10 cellular contexts compared by ENCODE assay signal in genomic region chr11:71233896-71234852, GRCh38. TPM values are rescaled to one million over a fixed set of nuclear protein-coding genes. Genes with fewer than 3 reads are reported as not detected.
DNase-seq lines count a peak whose midpoint lies in the region; ATAC-seq and TF ChIP-seq lines count a peak whose summit lies in the region.
"Not testable (repeated sequence)": the region's sequence is repeated elsewhere in the genome, so short reads cannot be mapped to it uniquely, and the experiment has no call there.
"Had no signal": no experiment of that assay in that cellular context is flagged by ENCODE, and none has a peak within 500 bp of the region (broad histone marks: within the 10 kb centered on the region; RNA-seq: fewer than 3 reads in every experiment).

No MANE protein-coding gene starts in this region.

- H3K4ac ChIP-seq in mesenchymal stem cell (ENCODE audit: low read depth in 1 of 2, low read length in 2 of 2): not testable (repeated sequence)

- H3K18ac ChIP-seq in mesenchymal stem cell (ENCODE audit: low read depth in 1 of 2, low read length in 2 of 2): not testable (repeated sequence)

- not testable (repeated sequence) for H3K23ac ChIP-seq in mesenchymal stem cell (ENCODE audit: low read length in 2 of 2)

- H3K27ac Mint-ChIP-seq in Caco-2 (ENCODE audit: unreplicated experiment) (peak overlapping the region; percentile 76), WTC11 (peak overlapping the region; percentile 81)

- not testable (repeated sequence) for H4K8ac ChIP-seq in mesenchymal stem cell (ENCODE audit: low read length)

- H2AK5ac ChIP-seq in mesenchymal stem cell (ENCODE audit: low read length, severe bottlenecking): not testable (repeated sequence)

- POLR2A ChIA-PET in Caco-2 (lab: Charles Lee); HEK293 (lab: Yijun Ruan, JAX); WTC11 (lab: Charles Lee): not testable (repeated sequence)

- not testable (repeated sequence) for H2BK15ac ChIP-seq in mesenchymal stem cell (ENCODE audit: low read depth, poor library complexity, severe bottlenecking)

- not testable (repeated sequence) for TF ChIP-seq CTCF in Caco-2 (IDR thresholded peaks at IDR 0.05; ENCODE audit: insufficient read depth in 1 of 2, low read depth in 1 of 2, low read length in 1 of 2, severe bottlenecking in 1 of 2, unreplicated experiment in 1 of 2); HEK293 (tag by site-specific recombination; IDR thresholded peaks at IDR 0.05); WTC11 (IDR thresholded peaks at IDR 0.05); upper lobe of left lung (IDR thresholded peaks at IDR 0.05)

- H4K91ac ChIP-seq in mesenchymal stem cell (ENCODE audit: low read length): not testable (repeated sequence)

- peaks cover 12% of the 10 kb centered on the region for H3K79me1 ChIP-seq in mesenchymal stem cell (replicated peaks; ENCODE audit: low read length, poor library complexity, severe bottlenecking)

- not testable (repeated sequence) for H3K4me2 ChIP-seq in mesenchymal stem cell (ENCODE audit: low read length, poor library complexity, severe bottlenecking)

- not testable (repeated sequence) for TF ChIP-seq EP300 in upper lobe of left lung (IDR thresholded peaks at IDR 0.05)

- not testable (repeated sequence) for H3K9me3 Mint-ChIP-seq in Caco-2 (ENCODE audit: unreplicated experiment); WTC11

- TF ChIP-seq POLR2A in upper lobe of left lung (IDR thresholded peaks at IDR 0.05): not testable (repeated sequence)

- 82% methylated on average over 19 of the region's 22 CpGs for WGBS in mesenchymal stem cell
- 85 to 86% methylated on average over 21 to 22 of the region's 22 CpGs for WGBS in upper lobe of left lung, 2 donors

- not testable (repeated sequence) for H3K14ac ChIP-seq in mesenchymal stem cell (ENCODE audit: low read length in 2 of 2)

- not testable (repeated sequence) for H3K27ac ChIP-seq in HEK293 (ENCODE audit: extremely low read depth, low read depth, low read length); mesenchymal stem cell (ENCODE audit: low read length, poor library complexity, severe bottlenecking); upper lobe of left lung

- not testable (repeated sequence) for H2BK120ac ChIP-seq in mesenchymal stem cell (ENCODE audit: low read depth, low read length)

- H3K4me1 ChIP-seq in Caco-2; HEK293 (ENCODE audit: control insufficient read depth, insufficient read depth, low read length); mesenchymal stem cell (ENCODE audit: control insufficient read depth, insufficient read depth, low read depth, low read length); upper lobe of left lung: not testable (repeated sequence)

- not testable (repeated sequence) for H3K4me1 Mint-ChIP-seq in Caco-2 (ENCODE audit: low read depth, unreplicated experiment)
- H3K4me1 Mint-ChIP-seq in WTC11: peaks cover 47% of the 10 kb centered on the region

- peaks cover 84% of the 10 kb centered on the region for H3K36me3 Mint-ChIP-seq in Caco-2 (ENCODE audit: insufficient read depth, unreplicated experiment)
- peaks cover 21% of the 10 kb centered on the region for H3K36me3 Mint-ChIP-seq in WTC11

- not testable (repeated sequence) for H3K27me3 ChIP-seq in Caco-2 (replicated peaks; ENCODE audit: control insufficient read depth, insufficient read depth, low read length); mesenchymal stem cell (ENCODE audit: control insufficient read depth in 1 of 2, insufficient read depth in 1 of 2, low read length in 2 of 2); upper lobe of left lung

- not testable (repeated sequence) for H2BK5ac ChIP-seq in mesenchymal stem cell (ENCODE audit: low read depth, low read length, poor library complexity, severe bottlenecking)

- H3K4me3 Mint-ChIP-seq in Caco-2 (ENCODE audit: unreplicated experiment); WTC11: not testable (repeated sequence)

- DNase-seq in Caco-2 (peak in 1 of 2 experiments; percentile 34), WTC11 (ENCODE audit: low spot score) (peak; percentile 6), ecto neural progenitor cell (ENCODE audit: low spot score) (peak; percentile 7), cardiac septum (ENCODE audit: low spot score) (peak; percentile 49), mesenchymal stem cell (peak; percentile 80), posterior vena cava (ENCODE audit: low spot score) (peak; percentile 77), upper lobe of left lung (peak; percentile 15 to 43)

- not testable (repeated sequence) for H3K4me3 ChIP-seq in Caco-2 (ENCODE audit: low read depth, low read length); HEK293 (ENCODE audit: low read depth, low read length); mesenchymal stem cell (ENCODE audit: insufficient read depth in 1 of 2, low read depth in 1 of 2, low read length in 2 of 2); upper lobe of left lung

- not testable (repeated sequence) for H3K36me3 ChIP-seq in Caco-2 (ENCODE audit: control insufficient read depth, insufficient read depth, low read length); HEK293 (ENCODE audit: control insufficient read depth in 2 of 2, insufficient read depth in 1 of 2, low read length in 2 of 2); upper lobe of left lung
- peaks cover 2 to 11% of the 10 kb centered on the region in 2 experiments for H3K36me3 ChIP-seq in mesenchymal stem cell (ENCODE audit: control insufficient read depth in 1 of 2, insufficient read depth in 2 of 2, low read depth in 1 of 2, low read length in 2 of 2)

- H3K9me3 ChIP-seq in Caco-2; HEK293 (ENCODE audit: control insufficient read depth, insufficient read depth, low read depth, low read length); mesenchymal stem cell (ENCODE audit: control insufficient read depth, low read length); upper lobe of left lung: not testable (repeated sequence)

- not testable (repeated sequence) for H2BK12ac ChIP-seq in mesenchymal stem cell (ENCODE audit: low read length in 2 of 2)

- ATAC-seq in WTC11; upper lobe of left lung (ENCODE audit: low FRiP score in 2 of 2): not testable (repeated sequence)

- CTCF ChIA-PET in Caco-2 (lab: Charles Lee): interaction anchor here (0.6 kb wide), 1 partner anchor 39 kb away, joined by 5 read pairs; no protein-coding TSS in a partner anchor
- CTCF ChIA-PET in HEK293 (lab: Yijun Ruan, JAX): interaction anchor here (0.8 kb wide), 1 partner anchor 53 kb away, joined by 6 read pairs; no protein-coding TSS in a partner anchor
- CTCF ChIA-PET in WTC11 (lab: Charles Lee): interaction anchor here (1.5 to 2.3 kb wide), 2 partner anchors 13 to 114 kb away, joined by 4 to 7 read pairs; no protein-coding TSS in a partner anchor

- intact Hi-C loops in Caco-2 (cut with micrococcal nuclease; ENCODE audit: unreplicated experiment); cardiac septum (cut with DNase I); posterior vena cava (cut with DNase I): not testable (repeated sequence)

- not testable (repeated sequence) for H3K27me3 Mint-ChIP-seq in Caco-2 (ENCODE audit: insufficient read depth, unreplicated experiment); WTC11 (ENCODE audit: low read depth)

- H2AFZ ChIP-seq in mesenchymal stem cell (ENCODE audit: low read depth, low read length): not testable (repeated sequence)

- BruUV-seq in Caco-2 (replicated peaks; lab: Mats Ljungman, UMichigan): not testable (repeated sequence)

- H3K9ac ChIP-seq in mesenchymal stem cell (ENCODE audit: low read length): not testable (repeated sequence)

RNA-seq across cellular contexts. Expression of gene SHANK2, which starts 18.2 kb away (rescaled TPM):
- total RNA-seq in Caco-2 (2022) (175 and 177 TPM in 2 replicates), WTC11 (2021) (57.5 to 69.3 TPM (median 64.8 TPM) in 3 replicates), cardiac septum (0.11 TPM), posterior vena cava (under 1 TPM; 0.51 to 0.67 TPM), upper lobe of left lung (100 to 1,000 TPM in 2 of 6 donors, 10 to 100 TPM in 4; 43.6 to 277 (median 75.5) TPM)
- 30.3 TPM for polyA plus RNA-seq in mesenchymal stem cell (2013, experiment 1 of 2)
- 30.2 TPM for polyA plus RNA-seq in mesenchymal stem cell (2013, experiment 2 of 2)
- total RNA-seq: CD4-positive, CD25-positive, alpha-beta regulatory T cell; G401 had no signal
- polyA plus RNA-seq: CD4-positive, CD25-positive, alpha-beta regulatory T cell had no signal

Comparison
In these comparisons a context has a peak if more than half of its experiments do, and no peak if none do; other contexts are left out.
1. RNA of gene SHANK2, which starts 18.2 kb away (total RNA-seq): 175 to 177 TPM in Caco-2, 43.6 to 277 TPM in upper lobe of left lung and 57.5 to 69.3 TPM in WTC11; 0.51 to 0.67 TPM in posterior vena cava and 0.11 TPM in cardiac septum (single experiment); every median in the first group is over 10 times any median in the second.